ENCODE assay signal across 17 cellular contexts in genomic region chr3:174358252-174358651, GRCh38.
DNase-seq lines count a peak whose midpoint lies in the region; ATAC-seq and TF ChIP-seq lines count a peak whose summit lies in the region.
"Had no signal": no experiment of that assay in that cellular context is flagged by ENCODE, and none has a peak within 500 bp of the region (broad histone marks: within the 10 kb centered on the region; RNA-seq: fewer than 3 reads in every experiment).

No MANE protein-coding gene starts in this region.

- no peak overlapping the region for H2BK15ac ChIP-seq in mesenchymal stem cell (ENCODE audit: low read depth, poor library complexity, severe bottlenecking)

- H3K27me3 ChIP-seq in OCI-LY3 (ENCODE audit: low read depth, low read length), result no peaks in the 10 kb centered on the region
- no peaks in the 10 kb centered on the region for H3K27me3 ChIP-seq in mesenchymal stem cell (ENCODE audit: control insufficient read depth in 1 of 2, insufficient read depth in 1 of 2, low read length in 2 of 2)
- H3K27me3 ChIP-seq in stomach, result no peaks in the 10 kb centered on the region
- H3K27me3 ChIP-seq: BE2C had no signal

- no peaks in the 10 kb centered on the region for H4K20me1 ChIP-seq in OCI-LY3 (ENCODE audit: insufficient read depth, low read length)

- H3K79me1 ChIP-seq in mesenchymal stem cell (replicated peaks; ENCODE audit: low read length, poor library complexity, severe bottlenecking), result no peaks in the 10 kb centered on the region

- H4K8ac ChIP-seq in mesenchymal stem cell (ENCODE audit: low read length), result no peak overlapping the region

- TF ChIP-seq CTCF in OCI-LY3 (IDR thresholded peaks at IDR 0.05; ENCODE audit: low read depth, low read length), result no peak
- no peak for TF ChIP-seq CTCF in stomach (IDR thresholded peaks at IDR 0.05)

- WGBS in mesenchymal stem cell, result 100% methylated on average over 1 of the region's 1 CpG
- 54 to 84% (median 56%) methylated on average over 1 of the region's 1 CpG for WGBS in stomach, 5 donors

- no peak for ATAC-seq in HG03175 (IDR thresholded peaks at IDR 0.05; ENCODE audit: unreplicated experiment)
- ATAC-seq: A549, K562 had no signal

- no peak overlapping the region for H2BK120ac ChIP-seq in mesenchymal stem cell (ENCODE audit: low read depth, low read length)

- no peak overlapping the region for H2BK5ac ChIP-seq in mesenchymal stem cell (ENCODE audit: low read depth, low read length, poor library complexity, severe bottlenecking)

- H3K9me3 ChIP-seq in OCI-LY3 (ENCODE audit: insufficient read depth, low read length) (no peaks in the 10 kb centered on the region), mesenchymal stem cell (ENCODE audit: control insufficient read depth, low read length) (no peaks in the 10 kb centered on the region), stomach (no peaks in the 10 kb centered on the region)
- H3K9me3 ChIP-seq: A549, BE2C had no signal

- no peak for TF ChIP-seq POLR2A in stomach (IDR thresholded peaks at IDR 0.05)

- 0 out of 2 replicates have a peak overlapping the region, but pooled peaks have one; percentile 20 for H2AFZ ChIP-seq in OCI-LY3 (ENCODE audit: low read depth, low read length)
- no peak overlapping the region for H2AFZ ChIP-seq in mesenchymal stem cell (ENCODE audit: low read depth, low read length)
- H2AFZ ChIP-seq: GM23248 had no signal

- H3K4me3 ChIP-seq in OCI-LY3 (ENCODE audit: low read length) (no peak overlapping the region), mesenchymal stem cell (ENCODE audit: insufficient read depth in 1 of 2, low read depth in 1 of 2, low read length in 2 of 2) (no peak overlapping the region), stomach (no peak overlapping the region)
- H3K4me3 ChIP-seq: A549, GM23248, K562 had no signal

- H3K18ac ChIP-seq in mesenchymal stem cell (ENCODE audit: low read depth in 1 of 2, low read length in 2 of 2), result no peak overlapping the region

- no peaks in the 10 kb centered on the region for H3K79me2 ChIP-seq in OCI-LY3 (ENCODE audit: low read length)

- no peak overlapping the region for H4K91ac ChIP-seq in mesenchymal stem cell (ENCODE audit: low read length)

- H3K4me2 ChIP-seq in OCI-LY3 (ENCODE audit: low read length) (no peak overlapping the region), mesenchymal stem cell (ENCODE audit: low read length, poor library complexity, severe bottlenecking) (no peak overlapping the region)
- H3K4me2 ChIP-seq: A549 had no signal

- intact Hi-C loops in stomach (cut with DNase I; ENCODE audit: low total_unique reads) (no loop called here), posterior cingulate gyrus (cut with DNase I) (no loop called here)

- TF ChIP-seq EP300 in stomach (IDR thresholded peaks at IDR 0.05), result no peak

- H3K36me3 ChIP-seq in OCI-LY3 (replicated peaks; ENCODE audit: low read depth, low read length) (no peaks in the 10 kb centered on the region), mesenchymal stem cell (ENCODE audit: control insufficient read depth in 1 of 2, insufficient read depth in 2 of 2, low read depth in 1 of 2, low read length in 2 of 2) (no peaks in the 10 kb centered on the region), stomach (no peaks in the 10 kb centered on the region)
- H3K36me3 ChIP-seq: BE2C had no signal

- H3K23ac ChIP-seq in mesenchymal stem cell (ENCODE audit: low read length in 2 of 2), result no peak overlapping the region

- no peak overlapping the region for H2BK12ac ChIP-seq in mesenchymal stem cell (ENCODE audit: low read length in 2 of 2)

- no peak overlapping the region for H3K14ac ChIP-seq in mesenchymal stem cell (ENCODE audit: low read length in 2 of 2)

- H3K27ac ChIP-seq in OCI-LY3 (ENCODE audit: low read length), result no peak overlapping the region
- H3K27ac ChIP-seq in mesenchymal stem cell (ENCODE audit: low read length, poor library complexity, severe bottlenecking), result no peak overlapping the region
- no peak overlapping the region for H3K27ac ChIP-seq in stomach
- H3K27ac ChIP-seq: A549, C4-2B, GM23248, HL-60 had no signal

- DNase-seq in DMS53 treated with DMSO at 0.1 percent for 48 hours (lab: John Stamatoyannopoulos, UW; ENCODE audit: unreplicated experiment) (peak; percentile 44), HCEC 1CT (peak; percentile 2), mesenchymal stem cell (peak; percentile 6), stomach (no peak), posterior cingulate gyrus (no peak)
- DNase-seq: BE2C; CD4-positive, alpha-beta memory T cell; DMS153; GF-D8; GM23248; H9 had no signal

- H2AK5ac ChIP-seq in mesenchymal stem cell (ENCODE audit: low read length, severe bottlenecking), result no peak overlapping the region

- H3K9ac ChIP-seq in OCI-LY3 (ENCODE audit: low read length) (no peak overlapping the region), mesenchymal stem cell (ENCODE audit: low read length) (no peak overlapping the region)
- H3K9ac ChIP-seq: GM23248 had no signal

- H3K4me1 ChIP-seq in OCI-LY3 (ENCODE audit: low read length), result no peaks in the 10 kb centered on the region
- H3K4me1 ChIP-seq in mesenchymal stem cell (ENCODE audit: control insufficient read depth, insufficient read depth, low read depth, low read length), result no peaks in the 10 kb centered on the region
- H3K4me1 ChIP-seq in stomach, result no peaks in the 10 kb centered on the region
- H3K4me1 ChIP-seq: A549, BE2C had no signal

- H3K4ac ChIP-seq in mesenchymal stem cell (ENCODE audit: low read depth in 1 of 2, low read length in 2 of 2), result no peak overlapping the region

Comparison
In these comparisons a context has a peak if more than half of its experiments do, and no peak if none do; other contexts are left out.
1. DNase-seq: peak in DMS53 treated with DMSO at 0.1 percent for 48 hours (single experiment), HCEC 1CT (single experiment) and mesenchymal stem cell (single experiment); none in stomach (single experiment) and posterior cingulate gyrus (0 of 10).